In genomic region chr2:96608459-96609455, GRCh38 we compare ENCODE assay signal across 1 cellular context.
TF ChIP-seq lines count a peak whose summit lies in the region.

No MANE protein-coding gene starts in this region.

TF ChIP-seq in K562, 482 proteins besides CTCF, POLR2A, EP300 and RAD21 (continued from another document):
- TF ChIP-seq HBP1 (CRISPR knock-in tag; IDR thresholded peaks at IDR 0.05) (no peak), KLF13 (tag; IDR thresholded peaks at IDR 0.05; ENCODE audit: borderline replicate concordance, low read depth) (no peak), FOXP1 (CRISPR knock-in tag; IDR thresholded peaks at IDR 0.05) (no peak), NFE2 (IDR thresholded peaks at IDR 0.05; ENCODE audit: low read depth) (0 out of 2 replicates have a peak, but pooled peaks have one; percentile 44), MYBL2 (IDR thresholded peaks at IDR 0.05; ENCODE audit: low read depth) (no peak), MYBL2 (CRISPR knock-in tag; IDR thresholded peaks at IDR 0.05; ENCODE audit: borderline replicate concordance) (no peak), ZNF395 (CRISPR knock-in tag; IDR thresholded peaks at IDR 0.05) (no peak), MED1 (CRISPR knock-in tag; IDR thresholded peaks at IDR 0.05; ENCODE audit: borderline replicate concordance) (no peak), RERE (CRISPR knock-in tag; IDR thresholded peaks at IDR 0.05; ENCODE audit: borderline replicate concordance) (no peak)
- TF ChIP-seq, protein P1, sequence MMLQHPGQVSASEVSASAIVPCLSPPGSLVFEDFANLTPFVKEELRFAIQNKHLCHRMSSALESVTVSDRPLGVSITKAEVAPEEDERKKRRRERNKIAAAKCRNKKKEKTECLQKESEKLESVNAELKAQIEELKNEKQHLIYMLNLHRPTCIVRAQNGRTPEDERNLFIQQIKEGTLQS (IDR thresholded peaks at IDR 0.05): peak; percentile 41; the same call in 1 of the 2 replicates
- TF ChIP-seq, protein P1 (CRISPR knock-in tag; conservative IDR thresholded peaks at IDR 0.05): no peak
- TF ChIP-seq, protein P2, sequence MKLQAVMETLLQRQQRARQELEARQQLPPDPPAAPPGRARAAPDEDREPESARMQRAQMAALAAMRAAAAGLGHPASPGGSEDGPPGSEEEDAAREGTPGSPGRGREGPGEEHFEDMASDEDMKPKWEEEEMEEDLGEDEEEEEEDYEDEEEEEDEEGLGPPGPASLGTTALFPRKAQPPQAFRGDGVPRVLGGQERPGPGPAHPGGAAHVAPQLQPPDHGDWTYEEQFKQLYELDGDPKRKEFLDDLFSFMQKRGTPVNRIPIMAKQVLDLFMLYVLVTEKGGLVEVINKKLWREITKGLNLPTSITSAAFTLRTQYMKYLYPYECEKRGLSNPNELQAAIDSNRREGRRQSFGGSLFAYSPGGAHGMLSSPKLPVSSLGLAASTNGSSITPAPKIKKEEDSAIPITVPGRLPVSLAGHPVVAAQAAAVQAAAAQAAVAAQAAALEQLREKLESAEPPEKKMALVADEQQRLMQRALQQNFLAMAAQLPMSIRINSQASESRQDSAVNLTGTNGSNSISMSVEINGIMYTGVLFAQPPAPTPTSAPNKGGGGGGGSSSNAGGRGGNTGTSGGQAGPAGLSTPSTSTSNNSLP (IDR thresholded peaks at IDR 0.05; ENCODE audit: borderline replicate concordance, low read depth, low read length): no peak
